Comparison of ENCODE assay signal across 8 cellular contexts in the genomic region with DNA sequence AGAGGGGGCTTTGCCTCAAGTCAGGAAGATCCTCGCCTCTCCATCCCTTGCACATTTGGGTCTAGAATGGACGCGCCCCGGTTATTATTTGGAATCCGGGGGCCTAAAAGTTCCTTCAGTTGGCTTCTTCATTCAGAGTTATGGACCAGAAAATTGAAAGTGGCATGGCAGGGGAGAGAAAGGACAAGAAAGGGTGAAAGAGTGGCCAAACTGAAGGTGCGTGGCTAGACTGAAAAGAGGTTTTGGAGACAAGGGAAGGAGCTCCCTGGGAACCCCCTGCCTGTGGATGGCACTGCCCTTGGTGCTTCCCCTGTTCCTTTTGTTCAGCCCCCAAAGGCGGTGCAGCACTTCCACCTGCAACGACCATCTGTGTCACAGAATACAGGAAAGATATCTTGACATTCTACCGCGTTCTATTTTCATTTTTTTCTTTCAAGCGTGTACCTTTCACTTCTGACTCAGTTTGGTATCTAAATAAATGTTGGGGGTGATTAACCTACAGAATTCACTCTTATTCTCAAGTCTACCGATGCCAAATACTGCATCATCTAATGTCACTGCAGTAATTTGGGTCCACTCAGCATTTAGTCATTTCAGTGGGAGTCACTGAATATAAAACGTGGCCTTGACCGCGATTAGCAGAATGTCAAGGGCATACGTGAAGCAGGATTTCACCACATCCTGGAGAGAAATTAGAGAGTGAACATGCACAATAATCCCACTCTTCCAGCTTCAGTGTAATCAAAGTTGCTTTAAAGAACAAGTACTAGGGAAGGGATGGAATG.
DNase-seq lines count a peak whose midpoint lies in the region; ATAC-seq and TF ChIP-seq lines count a peak whose summit lies in the region.

No MANE protein-coding gene starts in this region.

- H4K20me1 ChIP-seq in Loucy (ENCODE audit: insufficient read depth, low read length, poor library complexity, severe bottlenecking): peaks cover 19% of the 10 kb centered on the region

- no peak for TF ChIP-seq CTCF in Loucy (conservative IDR thresholded peaks at IDR 0.05; ENCODE audit: low read length)

- H3K9ac ChIP-seq in Loucy (ENCODE audit: low read depth, low read length, poor library complexity, severe bottlenecking) (peak overlapping the region; percentile 82), iPS-18a (ENCODE audit: low read length) (peak overlapping the region; percentile 83)

- peak overlapping the region in 6 of 7 donors; percentile 54 to 88 (median 69) for H3K27ac Mint-ChIP-seq in CD4-positive, alpha-beta memory T cell
- H3K27ac Mint-ChIP-seq in activated T-helper 2 cell treated with anti-CD3 and anti-CD28 coated beads, Interferon-gamma antibody, Interleukin-2, Interleukin-4, amounts not matched to agents 10 μg/mL and 5 μg/mL and 100 μg/mL, durations not matched to agents 14 hours and 24 hours and 36 hours: peak overlapping the region; percentile 86

- POLR2A ChIA-PET in CD4-positive, alpha-beta memory T cell (lab: Charles Lee; ENCODE audit: partially characterized antibody): no interaction called here

- no peaks in the 10 kb centered on the region for H3K36me3 ChIP-seq in CD4-positive, alpha-beta memory T cell (ENCODE audit: insufficient read depth, low read length)
- H3K36me3 ChIP-seq in Loucy (ENCODE audit: insufficient read depth, low read length) (no peaks in the 10 kb centered on the region), iPS-18a (ENCODE audit: control insufficient read depth, low read depth, low read length) (no peaks in the 10 kb centered on the region)

- ATAC-seq in sciatic nerve (no peak), HG03095 (IDR thresholded peaks at IDR 0.05; ENCODE audit: unreplicated experiment) (no peak)

- H3K4me1 ChIP-seq in CD4-positive, alpha-beta memory T cell (ENCODE audit: insufficient read depth, low read length): peaks cover 19% of the 10 kb centered on the region
- H3K4me1 ChIP-seq in Loucy (ENCODE audit: insufficient read depth, low read length, poor library complexity, severe bottlenecking) (peaks cover 48% of the 10 kb centered on the region), iPS-18a (ENCODE audit: control insufficient read depth, low read depth, low read length) (peaks cover 35% of the 10 kb centered on the region)

- H3K36me3 Mint-ChIP-seq in CD4-positive, alpha-beta memory T cell: peaks cover 0 to 2% of the 10 kb centered on the region in 2 donors
- H3K36me3 Mint-ChIP-seq in activated T-helper 2 cell treated with anti-CD3 and anti-CD28 coated beads, Interferon-gamma antibody, Interleukin-2, Interleukin-4, amounts not matched to agents 10 μg/mL and 5 μg/mL and 100 μg/mL, durations not matched to agents 14 hours and 24 hours and 36 hours (ENCODE audit: low read depth): no peaks in the 10 kb centered on the region

- no peaks in the 10 kb centered on the region for H3K9me2 ChIP-seq in Loucy (replicated peaks; ENCODE audit: low read depth, low read length)

- no peak overlapping the region for H3K27ac ChIP-seq in CD4-positive, alpha-beta memory T cell (ENCODE audit: low read depth, low read length)
- no peak overlapping the region for H3K27ac ChIP-seq in iPS-18a (ENCODE audit: low read length)

- intact Hi-C loops in CD4-positive, alpha-beta memory T cell (cut with micrococcal nuclease): no loop called here
- intact Hi-C loops in activated T-helper 2 cell treated with anti-CD3 and anti-CD28 coated beads, Interferon-gamma antibody, Interleukin-2, Interleukin-4, amounts not matched to agents 10 μg/mL and 5 μg/mL and 100 μg/mL, durations not matched to agents 14 hours and 24 hours and 36 hours (cut with micrococcal nuclease): loop anchor here (2.0 to 5.0 kb wide), 3 partner anchors 33 to 318 kb away; no protein-coding TSS in a partner anchor
- intact Hi-C loops in sciatic nerve (cut with DNase I): no loop called here

- peak overlapping the region; percentile 75 to 86 (median 84) for H3K4me3 Mint-ChIP-seq in CD4-positive, alpha-beta memory T cell
- H3K4me3 Mint-ChIP-seq in activated T-helper 2 cell treated with anti-CD3 and anti-CD28 coated beads, Interferon-gamma antibody, Interleukin-2, Interleukin-4, amounts not matched to agents 10 μg/mL and 5 μg/mL and 100 μg/mL, durations not matched to agents 14 hours and 24 hours and 36 hours (ENCODE audit: low read depth): peak overlapping the region; percentile 80

- peak overlapping the region; percentile 86 for H3K4me2 ChIP-seq in Loucy (ENCODE audit: low read depth, low read length, poor library complexity, severe bottlenecking)

- CTCF ChIA-PET in CD4-positive, alpha-beta memory T cell (lab: Charles Lee; ENCODE audit: partially characterized antibody): interaction anchor here (0.6 kb wide), 1 partner anchor 53 kb away, joined by 3 read pairs; no protein-coding TSS in a partner anchor

- H3K79me2 ChIP-seq in Loucy (ENCODE audit: insufficient read depth, low read length): peaks cover 34% of the 10 kb centered on the region

- H3K9me3 ChIP-seq in CD4-positive, alpha-beta memory T cell (ENCODE audit: control insufficient read depth in 1 of 2, low read length in 2 of 2): no peaks in the 10 kb centered on the region
- H3K9me3 ChIP-seq in Loucy (ENCODE audit: insufficient read depth, low read depth, low read length) (no peaks in the 10 kb centered on the region), iPS-18a (ENCODE audit: control insufficient read depth, low read depth, low read length) (no peaks in the 10 kb centered on the region)

- H3K9me3 Mint-ChIP-seq in CD4-positive, alpha-beta memory T cell: no peaks in the 10 kb centered on the region
- no peaks in the 10 kb centered on the region for H3K9me3 Mint-ChIP-seq in activated T-helper 2 cell treated with anti-CD3 and anti-CD28 coated beads, Interferon-gamma antibody, Interleukin-2, Interleukin-4, amounts not matched to agents 10 μg/mL and 5 μg/mL and 100 μg/mL, durations not matched to agents 14 hours and 24 hours and 36 hours

- H3K27me3 Mint-ChIP-seq in CD4-positive, alpha-beta memory T cell: peaks cover 23% of the 10 kb centered on the region in 2 donors
- peaks cover 41% of the 10 kb centered on the region for H3K27me3 Mint-ChIP-seq in activated T-helper 2 cell treated with anti-CD3 and anti-CD28 coated beads, Interferon-gamma antibody, Interleukin-2, Interleukin-4, amounts not matched to agents 10 μg/mL and 5 μg/mL and 100 μg/mL, durations not matched to agents 14 hours and 24 hours and 36 hours (ENCODE audit: low read depth)

- H3K4me1 Mint-ChIP-seq in CD4-positive, alpha-beta memory T cell: peaks cover 12 to 27% (median 18%) of the 10 kb centered on the region in 4 donors
- H3K4me1 Mint-ChIP-seq in activated T-helper 2 cell treated with anti-CD3 and anti-CD28 coated beads, Interferon-gamma antibody, Interleukin-2, Interleukin-4, amounts not matched to agents 10 μg/mL and 5 μg/mL and 100 μg/mL, durations not matched to agents 14 hours and 24 hours and 36 hours (ENCODE audit: low read depth): peaks cover 38% of the 10 kb centered on the region

- peak overlapping the region in 1 of 2 donors; percentile 1 for H3K4me3 ChIP-seq in CD4-positive, alpha-beta memory T cell (ENCODE audit: low read length in 2 of 2)
- H3K4me3 ChIP-seq in Loucy (ENCODE audit: low read length, poor library complexity, severe bottlenecking): peak overlapping the region; percentile 94
- peak overlapping the region; percentile 78 for H3K4me3 ChIP-seq in iPS-18a (ENCODE audit: low read length)

- DNase-seq in CD4-positive, alpha-beta memory T cell: peak in 2 of 5 donors; percentile 3 to 39
- no peak for DNase-seq in activated T-helper 2 cell treated with anti-CD3 and anti-CD28 coated beads, Interferon-gamma antibody, Interleukin-2, Interleukin-4, amounts not matched to agents 10 μg/mL and 5 μg/mL and 100 μg/mL, durations not matched to agents 14 hours and 24 hours and 36 hours (ENCODE audit: low spot score)
- DNase-seq in stimulated activated CD4-positive, alpha-beta T cell treated with anti-CD3 and anti-CD28 coated beads, Interleukin-2, amount 100 ng/mL, for 48 hours: peak; percentile 11 to 17
- DNase-seq in sciatic nerve (ENCODE audit: low spot score) (no peak), NCI-H187 treated with DMSO at 0.1 percent for 48 hours (lab: John Stamatoyannopoulos, UW) (no peak)

- peak overlapping the region; percentile 93 for H2AFZ ChIP-seq in Loucy (ENCODE audit: low read length)

- no peaks in the 10 kb centered on the region for H3K27me3 ChIP-seq in CD4-positive, alpha-beta memory T cell (ENCODE audit: insufficient read depth, low read length)
- H3K27me3 ChIP-seq in Loucy (ENCODE audit: insufficient read depth, low read length, poor library complexity, severe bottlenecking) (no peaks in the 10 kb centered on the region), iPS-18a (ENCODE audit: control insufficient read depth, insufficient read depth, low read length) (peaks cover 30% of the 10 kb centered on the region)

- no peaks in the 10 kb centered on the region for H3F3A ChIP-seq in Loucy (ENCODE audit: low read depth)

Comparison
In these comparisons a context has a peak if more than half of its experiments do, and no peak if none do; other contexts are left out.
1. DNase-seq: peak in stimulated activated CD4-positive, alpha-beta T cell treated with anti-CD3 and anti-CD28 coated beads, Interleukin-2, amount 100 ng/mL, for 48 hours (2 of 2); none in activated T-helper 2 cell treated with anti-CD3 and anti-CD28 coated beads, Interferon-gamma antibody, Interleukin-2, Interleukin-4, amounts not matched to agents 10 μg/mL and 5 μg/mL and 100 μg/mL, durations not matched to agents 14 hours and 24 hours and 36 hours (single experiment), sciatic nerve (single experiment) and NCI-H187 treated with DMSO at 0.1 percent for 48 hours (single experiment).